Comparison of ENCODE assay signal across 35 cellular contexts in genomic region chr7:7534031-7534430, GRCh38. TPM values are rescaled to one million over a fixed set of nuclear protein-coding genes. Genes with fewer than 3 reads are reported as not detected.
"Had no signal": no experiment of that assay in that cellular context is flagged by ENCODE, and none has a peak within 500 bp of the region (broad histone marks: within the 10 kb centered on the region; RNA-seq: fewer than 3 reads in every experiment).

No MANE protein-coding gene starts in this region.

- H3K27ac Mint-ChIP-seq: activated CD4-positive, alpha-beta memory T cell treated with anti-CD3 and anti-CD28 coated beads, Interleukin-2, amount 10 ng/mL, durations not matched to agents 7 days and 5 days; activated CD8-positive, alpha-beta memory T cell treated with anti-CD3 and anti-CD28 coated beads, Interleukin-2, amount 10 ng/mL, durations not matched to agents 7 days and 5 days; activated naive CD4-positive, alpha-beta T cell treated with anti-CD3 and anti-CD28 coated beads, Interleukin-2, amount 50 U/mL, for 24 hours; activated naive CD8-positive, alpha-beta T cell treated with anti-CD3 and anti-CD28 coated beads, Interleukin-2, amount 10 ng/mL, durations not matched to agents 7 days and 5 days; activated T-cell treated with anti-CD3 and anti-CD28 coated beads, Interleukin-2, amount 50 U/mL, for 72 hours; activated T-helper 17 cell treated with anti-CD3 and anti-CD28 coated beads, Interleukin-2, amount 50 U/mL, for 72 hours had no signal

- H3K4me1 Mint-ChIP-seq: activated CD4-positive, alpha-beta memory T cell treated with anti-CD3 and anti-CD28 coated beads, Interleukin-2, amount 10 ng/mL, durations not matched to agents 7 days and 5 days; activated CD8-positive, alpha-beta memory T cell treated with anti-CD3 and anti-CD28 coated beads, Interleukin-2, amount 10 ng/mL, durations not matched to agents 7 days and 5 days; activated naive CD4-positive, alpha-beta T cell treated with anti-CD3 and anti-CD28 coated beads, Interleukin-2, amount 50 U/mL, for 24 hours; activated naive CD8-positive, alpha-beta T cell treated with anti-CD3 and anti-CD28 coated beads, Interleukin-2, amount 10 ng/mL, durations not matched to agents 7 days and 5 days; activated T-helper 17 cell treated with anti-CD3 and anti-CD28 coated beads, Interleukin-2, amount 50 U/mL, for 72 hours; central memory CD8-positive, alpha-beta T cell had no signal

- H3K27ac ChIP-seq: ascending aorta, cardiac muscle cell, colonic mucosa, SJCRH30, SK-N-MC, WERI-Rb-1 had no signal

- DNase-seq: activated CD4-positive, alpha-beta memory T cell treated with anti-CD3 and anti-CD28 coated beads, Interleukin-2, amount 10 ng/mL, durations not matched to agents 7 days and 5 days; activated CD4-positive, alpha-beta T cell treated with anti-CD3 and anti-CD28 coated beads for 1 hour; activated CD4-positive, alpha-beta T cell treated with anti-CD3 and anti-CD28 coated beads for 48 hours; activated CD4-positive, CD25-positive, alpha-beta regulatory T cell; activated CD8-positive, alpha-beta memory T cell treated with anti-CD3 and anti-CD28 coated beads for 24 hours; activated CD8-positive, alpha-beta memory T cell treated with anti-CD3 and anti-CD28 coated beads, Interleukin-2, amount 10 ng/mL, durations not matched to agents 7 days and 5 days; activated effector memory CD4-positive, alpha-beta T cell treated with anti-CD3 and anti-CD28 coated beads, Interleukin-2, amount 50 U/mL, for 16 hours; activated naive CD4-positive, alpha-beta T cell; activated naive CD8-positive, alpha-beta T cell treated with anti-CD3 and anti-CD28 coated beads, Interleukin-2, amount 10 ng/mL, durations not matched to agents 7 days and 5 days; activated T-cell treated with anti-CD3 and anti-CD28 coated beads, Interleukin-2, amount 50 U/mL, for 1 hour; activated T-cell treated with anti-CD3 and anti-CD28 coated beads, Interleukin-2, amount 50 U/mL, for 72 hours; amygdala; colonic mucosa; Karpas-422; NCI-H1105; NCI-H1417 treated with DMSO at 0.1 percent for 48 hours; NCI-H187 treated with DMSO at 0.1 percent for 48 hours; NCI-H2081; NCI-H226; NCI-H446 treated with DMSO at 0.1 percent for 48 hours; NCI-H524; OCI-M1; SHP77; SJCRH30; T1000; WERI-Rb-1 had no signal

- H3K36me3 Mint-ChIP-seq: activated CD8-positive, alpha-beta memory T cell treated with anti-CD3 and anti-CD28 coated beads, Interleukin-2, amount 10 ng/mL, durations not matched to agents 7 days and 5 days; activated naive CD4-positive, alpha-beta T cell treated with anti-CD3 and anti-CD28 coated beads, Interleukin-2, amount 50 U/mL, for 24 hours; activated naive CD8-positive, alpha-beta T cell treated with anti-CD3 and anti-CD28 coated beads, Interleukin-2, amount 10 ng/mL, durations not matched to agents 7 days and 5 days had no signal

- H3K4me3 Mint-ChIP-seq: activated CD4-positive, alpha-beta memory T cell treated with anti-CD3 and anti-CD28 coated beads, Interleukin-2, amount 10 ng/mL, durations not matched to agents 7 days and 5 days; activated CD8-positive, alpha-beta memory T cell treated with anti-CD3 and anti-CD28 coated beads, Interleukin-2, amount 10 ng/mL, durations not matched to agents 7 days and 5 days; activated naive CD4-positive, alpha-beta T cell treated with anti-CD3 and anti-CD28 coated beads, Interleukin-2, amount 50 U/mL, for 24 hours; activated naive CD8-positive, alpha-beta T cell treated with anti-CD3 and anti-CD28 coated beads, Interleukin-2, amount 10 ng/mL, durations not matched to agents 7 days and 5 days; activated T-cell treated with anti-CD3 and anti-CD28 coated beads, Interleukin-2, amount 50 U/mL, for 72 hours; activated T-helper 17 cell treated with anti-CD3 and anti-CD28 coated beads, Interleukin-2, amount 50 U/mL, for 72 hours; central memory CD8-positive, alpha-beta T cell had no signal

- H3K4me3 ChIP-seq: ascending aorta, cardiac muscle cell, colonic mucosa, SJCRH30, SK-N-MC had no signal

- H3K9me3 Mint-ChIP-seq: activated CD4-positive, alpha-beta memory T cell treated with anti-CD3 and anti-CD28 coated beads, Interleukin-2, amount 10 ng/mL, durations not matched to agents 7 days and 5 days; activated naive CD4-positive, alpha-beta T cell treated with anti-CD3 and anti-CD28 coated beads, Interleukin-2, amount 50 U/mL, for 24 hours; activated T-helper 17 cell treated with anti-CD3 and anti-CD28 coated beads, Interleukin-2, amount 50 U/mL, for 72 hours; central memory CD8-positive, alpha-beta T cell had no signal

- ATAC-seq: activated CD8-positive, alpha-beta memory T cell treated with anti-CD3 and anti-CD28 coated beads, Interleukin-2, amount 10 ng/mL, durations not matched to agents 7 days and 5 days; activated T-cell treated with anti-CD3 and anti-CD28 coated beads, Interleukin-2, amount 50 U/mL, for 72 hours; activated T-helper 17 cell treated with anti-CD3 and anti-CD28 coated beads, Interleukin-2, amount 50 U/mL, for 72 hours; Panc1 had no signal

- H3K27me3 ChIP-seq: ascending aorta, cardiac muscle cell, colonic mucosa, SJCRH30 had no signal

- H3K9me3 ChIP-seq: ascending aorta, colonic mucosa, SJCRH30 had no signal

- H3K36me3 ChIP-seq: ascending aorta, cardiac muscle cell, colonic mucosa, SJCRH30, WERI-Rb-1 had no signal

- H3K4me1 ChIP-seq: ascending aorta, colonic mucosa had no signal

RNA-seq across cellular contexts. Expression of gene COL28A1, which starts 1.6 kb away (rescaled TPM):
- total RNA-seq: activated CD4-positive, alpha-beta memory T cell treated with anti-CD3 and anti-CD28 coated beads, Interleukin-2, amount 10 ng/mL, durations not matched to agents 7 days and 5 days; activated CD8-positive, alpha-beta memory T cell treated with anti-CD3 and anti-CD28 coated beads, Interleukin-2, amount 10 ng/mL, durations not matched to agents 7 days and 5 days; activated naive CD8-positive, alpha-beta T cell treated with anti-CD3 and anti-CD28 coated beads, Interleukin-2, amount 10 ng/mL, durations not matched to agents 7 days and 5 days; T-helper 1 cell treated with Interleukin-12 subunit alpha and Interleukin-12 subunit beta and Interleukin-4 antibody, amounts not matched to agents 30 ng/mL and 1 ng/mL, for 36 hours; T-helper 2 cell treated with Interferon-gamma antibody and Interleukin-4, amounts not matched to agents 100 ng/mL and 5 ng/mL, for 36 hours had no signal
